ENCODE assay signal across 18 cellular contexts in the genomic region with DNA sequence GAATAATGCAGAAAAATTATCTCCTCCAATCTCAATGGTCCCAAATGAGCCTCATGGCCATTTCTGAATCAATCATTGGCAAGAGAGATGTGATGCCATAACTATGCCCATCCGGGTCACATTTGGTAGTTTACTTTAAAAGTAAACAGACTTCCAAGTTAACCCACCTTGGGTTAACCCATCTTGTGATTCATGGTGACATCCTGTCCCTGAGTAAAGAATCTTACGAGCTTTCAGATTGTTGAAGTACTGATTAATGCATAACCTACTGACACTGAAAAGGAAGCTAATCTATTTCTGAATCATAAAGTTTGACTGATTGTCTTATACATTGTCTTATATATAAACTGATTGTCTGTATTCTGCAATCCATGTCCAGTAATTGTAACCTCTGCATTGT.
DNase-seq lines count a peak whose midpoint lies in the region; ATAC-seq and FAIRE-seq lines count a peak whose summit lies in the region.
"Had no signal": no experiment of that assay in that cellular context is flagged by ENCODE, and none has a peak within 500 bp of the region (broad histone marks: within the 10 kb centered on the region; RNA-seq: fewer than 3 reads in every experiment).

No MANE protein-coding gene starts in this region.

- FAIRE-seq in RCC 7860 (lab: Jason Lieb, UNC), result no peak
- FAIRE-seq: A204.1, D721Med, HTR-8/SVneo, K562 had no signal

- DNase-seq in HCEC 1CT (peak; percentile 28), RCC 7860 (ENCODE audit: low spot score) (peak; percentile 29), kidney tubule cell (ENCODE audit: low spot score) (peak; percentile 51), HT-29 (ENCODE audit: low spot score) (no peak)
- DNase-seq: AML-193; Caco-2; CD4-positive, alpha-beta T cell; GF-D8; GM23248; HFFc6; IMR-90 had no signal

- no peak for ATAC-seq in GM19351 (IDR thresholded peaks at IDR 0.05; ENCODE audit: unreplicated experiment)
- no peak for ATAC-seq in GM18519 (IDR thresholded peaks at IDR 0.05; ENCODE audit: low FRiP score, unreplicated experiment)
- ATAC-seq: HCT116, K562 had no signal
